8 cellular contexts compared by ENCODE assay signal in the genomic region with DNA sequence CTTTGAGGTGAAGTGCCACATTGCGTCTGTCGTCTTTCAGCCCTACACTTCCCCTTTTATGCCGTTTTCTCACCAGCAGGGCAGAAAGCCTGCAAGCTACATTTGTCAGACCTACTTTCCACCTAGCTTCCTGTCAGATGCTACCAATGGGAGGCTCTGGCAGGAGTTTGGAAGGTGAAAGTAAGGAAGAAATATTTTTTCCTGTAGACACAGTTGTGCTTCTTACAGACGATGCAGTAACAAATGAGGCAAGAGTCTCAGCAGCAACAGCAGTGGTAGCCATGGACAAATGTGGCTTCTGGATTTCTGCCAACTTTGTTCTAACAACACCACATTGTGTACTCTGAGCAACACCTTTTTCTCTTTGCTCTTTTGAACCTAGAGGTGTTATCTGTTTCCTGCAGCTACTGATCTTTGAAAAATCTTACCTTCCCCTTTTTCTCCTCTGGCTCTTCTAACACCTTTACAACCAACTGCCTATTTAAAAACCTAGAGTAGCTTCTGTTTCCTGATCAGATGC.
DNase-seq lines count a peak whose midpoint lies in the region; ATAC-seq, FAIRE-seq and TF ChIP-seq lines count a peak whose summit lies in the region.

No MANE protein-coding gene starts in this region.

- H3K36me3 ChIP-seq in psoas muscle (ENCODE audit: insufficient read depth in 1 of 2, low read depth in 1 of 2): no peaks in the 10 kb centered on the region

- H3K4me3 ChIP-seq in psoas muscle: no peak overlapping the region

- peaks cover 6% of the 10 kb centered on the region for H3K4me1 ChIP-seq in psoas muscle

- intact Hi-C loops in psoas muscle (cut with DNase I): no loop called here

- ATAC-seq in HG03108 (IDR thresholded peaks at IDR 0.05; ENCODE audit: unreplicated experiment) (peak; percentile 80), HG02970 (IDR thresholded peaks at IDR 0.05; ENCODE audit: low FRiP score, unreplicated experiment) (no peak), psoas muscle (no peak)

- 54 to 57% (median 56%) methylated on average over 4 of the region's 4 CpGs for WGBS in psoas muscle, 3 donors

- H3K27me3 ChIP-seq in psoas muscle (ENCODE audit: insufficient read depth in 3 of 3, low read length in 2 of 3): no peaks in the 10 kb centered on the region

- FAIRE-seq in HTR-8/SVneo (lab: Jason Lieb, UNC): no peak

- no peak for TF ChIP-seq CTCF in psoas muscle (IDR thresholded peaks at IDR 0.05)

- DNase-seq in activated gamma-delta T cell treated with Interleukin-2 at 50 U/mL for 16 hours (peak; percentile 59), activated gamma-delta T cell (lab: John Stamatoyannopoulos, UW) (no peak), SW480 (ENCODE audit: low spot score) (peak; percentile 39), HTR-8/SVneo (ENCODE audit: insufficient read length, low spot score) (no peak), psoas muscle (no peak)
- DNase-seq in effector CD8-positive, alpha-beta T cell (lab: John Stamatoyannopoulos, UW): peak; percentile 6

- H3K27ac ChIP-seq in psoas muscle: no peak overlapping the region

- no peaks in the 10 kb centered on the region for H3K9me3 ChIP-seq in psoas muscle

Comparison
In these comparisons a context has a peak if more than half of its experiments do, and no peak if none do; other contexts are left out.
1. DNase-seq: peak in activated gamma-delta T cell treated with Interleukin-2 at 50 U/mL for 16 hours (single experiment), SW480 (single experiment) and effector CD8-positive, alpha-beta T cell (single experiment); none in activated gamma-delta T cell (single experiment), HTR-8/SVneo (single experiment) and psoas muscle (0 of 2).